19 cellular contexts compared by ENCODE assay signal in genomic region chr12:60112778-60113177, GRCh38.
"Had no signal": no experiment of that assay in that cellular context is flagged by ENCODE, and none has a peak within 500 bp of the region (broad histone marks: within the 10 kb centered on the region; RNA-seq: fewer than 3 reads in every experiment).

No MANE protein-coding gene starts in this region.

- H3K4me3 ChIP-seq: gastrocnemius medialis, left lung, thyroid gland had no signal

- H3K36me3 ChIP-seq: brain microvascular endothelial cell, gastrocnemius medialis, left lung, thyroid gland had no signal

- ATAC-seq: activated CD4-positive, CD25-positive, alpha-beta regulatory T cell treated with anti-CD3 and anti-CD28 coated beads, Interleukin-2, amount 50 U/mL, for 24 hours; gastrocnemius medialis; left lung had no signal

- H3K4me1 ChIP-seq: gastrocnemius medialis, left lung, thyroid gland had no signal

- H3K9me3 ChIP-seq: gastrocnemius medialis, left lung, thyroid gland had no signal

- FAIRE-seq: endometrium, kidney had no signal

- H3K27ac ChIP-seq: brain microvascular endothelial cell, gastrocnemius medialis, left lung, thyroid gland had no signal

- DNase-seq: activated CD8-positive, alpha-beta memory T cell treated with anti-CD3 and anti-CD28 coated beads for 24 hours; activated CD8-positive, alpha-beta memory T cell treated with anti-CD3 and anti-CD28 coated beads, Interleukin-2, amount 50 U/mL, for 48 hours; activated effector memory CD4-positive, alpha-beta T cell treated with Interleukin-2 at 50 U/mL for 16 hours; activated naive CD4-positive, alpha-beta T cell treated with anti-CD3 and anti-CD28 coated beads, Interleukin-2, amount 10 ng/mL, durations not matched to agents 7 days and 5 days; activated T-cell treated with anti-CD3 and anti-CD28 coated beads, Interleukin-2, amount 50 U/mL, for 48 hours; aorta; brain microvascular endothelial cell; cerebellar nuclear complex; cortex of kidney; erythroblast; gastrocnemius medialis; head of caudate nucleus; kidney; left lung; midbrain; stimulated activated naive CD4-positive, alpha-beta T cell treated with Interleukin-2 at 50 U/mL for 16 hours; thyroid gland had no signal

- H3K27me3 ChIP-seq: brain microvascular endothelial cell, gastrocnemius medialis, left lung, thyroid gland had no signal
